23 cellular contexts compared by ENCODE assay signal in the genomic region with DNA sequence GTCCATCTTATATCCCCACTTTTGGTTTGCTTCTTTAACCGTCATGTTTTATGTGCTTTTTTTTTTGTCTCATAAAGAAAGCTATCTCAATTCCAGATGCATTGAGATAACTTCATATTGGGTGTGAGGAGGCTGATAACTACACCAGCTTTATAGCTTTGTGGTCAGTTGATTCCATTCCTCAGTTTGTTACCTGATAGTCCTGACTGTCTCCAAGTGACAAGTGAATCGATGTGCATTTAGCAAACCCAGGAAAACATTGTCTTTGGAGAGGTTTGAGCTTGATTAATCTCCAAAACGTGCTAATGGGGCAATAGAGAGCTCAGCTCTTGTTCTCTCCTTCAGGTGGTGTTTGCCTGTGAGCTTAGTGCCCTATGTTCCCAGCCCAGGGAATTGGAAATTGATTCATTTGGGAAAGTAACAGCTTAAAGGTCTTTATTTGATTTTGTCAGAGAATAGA.
"Had no signal": no experiment of that assay in that cellular context is flagged by ENCODE, and none has a peak within 500 bp of the region (broad histone marks: within the 10 kb centered on the region; RNA-seq: fewer than 3 reads in every experiment).

No MANE protein-coding gene starts in this region.

- H3K9me3 Mint-ChIP-seq: activated naive CD4-positive, alpha-beta T cell treated with anti-CD3 and anti-CD28 coated beads, Interleukin-2, amount 10 ng/mL, durations not matched to agents 7 days and 5 days; activated T-helper 17 cell treated with anti-CD3 and anti-CD28 coated beads, Interleukin-2, amount 50 U/mL, for 72 hours; dendritic cell treated with granulocyte-macrophage colony-stimulating factor and Interleukin-4, amounts not matched to agents 40 ng/mL and 50 ng/mL, for 4 days; mesothelial cell of epicardium; naive thymus-derived CD8-positive, alpha-beta T cell had no signal

- FAIRE-seq: pancreas had no signal

- DNase-seq: activated CD4-positive, alpha-beta T cell treated with anti-CD3 and anti-CD28 coated beads, Interleukin-2, amount 10 ng/mL, durations not matched to agents 7 days and 5 days; activated CD8-positive, alpha-beta T cell treated with anti-CD3 and anti-CD28 coated beads for 36 hours; activated naive CD4-positive, alpha-beta T cell treated with anti-CD3 and anti-CD28 coated beads, Interleukin-2, amount 10 ng/mL, durations not matched to agents 7 days and 5 days; activated T-cell treated with anti-CD3 and anti-CD28 coated beads, Interleukin-2, amount 50 U/mL, for 1 hour; anterior cingulate cortex; caudate nucleus; effector CD4-positive, alpha-beta T cell; foreskin melanocyte; left lung; naive thymus-derived CD8-positive, alpha-beta T cell; pancreas; psoas muscle; stimulated activated CD4-positive, alpha-beta T cell treated with anti-CD3 and anti-CD28 coated beads, Interleukin-4, amount 100 ng/mL, for 4 hours; SW 1271; T-helper 17 cell had no signal

- H3K36me3 ChIP-seq: left lung, pancreas, right atrium auricular region, suprapubic skin, tibial nerve had no signal

- H3K27ac Mint-ChIP-seq: activated CD4-positive, alpha-beta T cell treated with anti-CD3 and anti-CD28 coated beads, Interleukin-2, amount 10 ng/mL, durations not matched to agents 7 days and 5 days; activated CD8-positive, alpha-beta T cell treated with anti-CD3 and anti-CD28 coated beads for 36 hours; activated naive CD4-positive, alpha-beta T cell treated with anti-CD3 and anti-CD28 coated beads, Interleukin-2, amount 10 ng/mL, durations not matched to agents 7 days and 5 days; brain; dendritic cell treated with granulocyte-macrophage colony-stimulating factor and Interleukin-4, amounts not matched to agents 40 ng/mL and 50 ng/mL, for 4 days; mesothelial cell of epicardium; stimulated activated naive CD8-positive, alpha-beta T cell treated with anti-CD3 and anti-CD28 coated beads, Interleukin-15, Interleukin-2, amounts not matched to agents 100 ng/mL and 50 ng/mL, for 24 hours had no signal

- H3K4me3 Mint-ChIP-seq: activated CD4-positive, alpha-beta T cell treated with anti-CD3 and anti-CD28 coated beads, Interleukin-2, amount 10 ng/mL, durations not matched to agents 7 days and 5 days; activated CD8-positive, alpha-beta T cell treated with anti-CD3 and anti-CD28 coated beads for 36 hours; activated naive CD4-positive, alpha-beta T cell treated with anti-CD3 and anti-CD28 coated beads, Interleukin-2, amount 10 ng/mL, durations not matched to agents 7 days and 5 days; brain; dendritic cell treated with granulocyte-macrophage colony-stimulating factor and Interleukin-4, amounts not matched to agents 40 ng/mL and 50 ng/mL, for 4 days; mesothelial cell of epicardium; naive thymus-derived CD8-positive, alpha-beta T cell; stimulated activated naive CD8-positive, alpha-beta T cell treated with anti-CD3 and anti-CD28 coated beads, Interleukin-15, Interleukin-2, amounts not matched to agents 100 ng/mL and 50 ng/mL, for 24 hours; T-helper 17 cell had no signal

- H3K27me3 ChIP-seq: pancreas, right atrium auricular region, tibial nerve had no signal

- H3K27me3 Mint-ChIP-seq: activated CD4-positive, alpha-beta T cell treated with anti-CD3 and anti-CD28 coated beads, Interleukin-2, amount 10 ng/mL, durations not matched to agents 7 days and 5 days; activated CD8-positive, alpha-beta T cell treated with anti-CD3 and anti-CD28 coated beads for 36 hours; activated naive CD4-positive, alpha-beta T cell treated with anti-CD3 and anti-CD28 coated beads, Interleukin-2, amount 10 ng/mL, durations not matched to agents 7 days and 5 days; activated T-helper 17 cell treated with anti-CD3 and anti-CD28 coated beads, Interleukin-2, amount 50 U/mL, for 72 hours; brain; dendritic cell treated with granulocyte-macrophage colony-stimulating factor and Interleukin-4, amounts not matched to agents 40 ng/mL and 50 ng/mL, for 4 days; naive thymus-derived CD8-positive, alpha-beta T cell; stimulated activated naive CD8-positive, alpha-beta T cell treated with anti-CD3 and anti-CD28 coated beads, Interleukin-15, Interleukin-2, amounts not matched to agents 100 ng/mL and 50 ng/mL, for 24 hours; T-helper 17 cell had no signal

- H3K27ac ChIP-seq: left lung, pancreas, psoas muscle, right atrium auricular region, suprapubic skin, tibial nerve had no signal

- H3K9me3 ChIP-seq: left lung, pancreas, psoas muscle, right atrium auricular region, suprapubic skin, tibial nerve had no signal

- H3K4me3 ChIP-seq: left lung, pancreas, psoas muscle, right atrium auricular region, suprapubic skin, tibial nerve had no signal

- H3K4me1 ChIP-seq: pancreas, psoas muscle, right atrium auricular region, suprapubic skin, tibial nerve had no signal

- H3K36me3 Mint-ChIP-seq: mesothelial cell of epicardium had no signal
